ENCODE assay signal across 1 cellular context in genomic region chr2:241645056-241645914, GRCh38.
TF ChIP-seq lines count a peak whose summit lies in the region.

No MANE protein-coding gene starts in this region.

TF ChIP-seq in HepG2, 621 proteins besides CTCF, POLR2A, EP300 and RAD21 (continued from another document and continues in another):
- TF ChIP-seq FUBP1 (CRISPR knock-in tag; IDR thresholded peaks at IDR 0.05; ENCODE audit: borderline replicate concordance) (no peak; the same call in 1 of the 2 replicates), GTF3A (CRISPR knock-in tag; conservative IDR thresholded peaks at IDR 0.05) (no peak), ZFX (CRISPR knock-in tag; IDR thresholded peaks at IDR 0.05; ENCODE audit: low read depth) (peak; percentile 82; the same call in 1 of the 2 replicates), POGZ (CRISPR knock-in tag; IDR thresholded peaks at IDR 0.05) (peak; percentile 51; the same call in 1 of the 2 replicates), HNRNPL (IDR thresholded peaks at IDR 0.05; ENCODE audit: low read depth, low read length) (no peak), ZNF142 (CRISPR knock-in tag; IDR thresholded peaks at IDR 0.05) (no peak), MEIS2 (CRISPR knock-in tag; IDR thresholded peaks at IDR 0.05) (no peak; the same call in 1 of the 2 replicates), ZFP62 (CRISPR knock-in tag; IDR thresholded peaks at IDR 0.05) (no peak), PATZ1 (CRISPR knock-in tag; IDR thresholded peaks at IDR 0.05) (no peak; the same call in 1 of the 2 replicates), SETDB1 (CRISPR knock-in tag; IDR thresholded peaks at IDR 0.05; ENCODE audit: borderline replicate concordance) (no peak), ATF4 (CRISPR knock-in tag; IDR thresholded peaks at IDR 0.05) (no peak), IRF1 (CRISPR knock-in tag; IDR thresholded peaks at IDR 0.05; ENCODE audit: low read depth) (no peak), FOXP4 (CRISPR knock-in tag; IDR thresholded peaks at IDR 0.05) (peak; percentile 74), GPBP1L1 (CRISPR knock-in tag; IDR thresholded peaks at IDR 0.05) (no peak), ZNF792 (CRISPR knock-in tag; IDR thresholded peaks at IDR 0.05) (no peak), ZNF235 (CRISPR knock-in tag; IDR thresholded peaks at IDR 0.05; ENCODE audit: borderline replicate concordance) (no peak; the same call in 1 of the 2 replicates), MBD4 (IDR thresholded peaks at IDR 0.05; ENCODE audit: borderline replicate concordance, low read length) (no peak), ZNF615 (CRISPR knock-in tag; IDR thresholded peaks at IDR 0.05; ENCODE audit: borderline replicate concordance) (no peak), CEBPG (CRISPR knock-in tag; IDR thresholded peaks at IDR 0.05) (peak; percentile 54), NFKBIZ (CRISPR knock-in tag; IDR thresholded peaks at IDR 0.05) (no peak), ZNF335 (CRISPR knock-in tag; IDR thresholded peaks at IDR 0.05) (no peak), ZNF713 (CRISPR knock-in tag; IDR thresholded peaks at IDR 0.05) (no peak), TCF7 (IDR thresholded peaks at IDR 0.05; ENCODE audit: low read depth) (no peak; the same call in 1 of the 2 replicates), JUND (CRISPR knock-in tag; IDR thresholded peaks at IDR 0.05) (peak; percentile 28; the same call in 1 of the 2 replicates), E2F5 (CRISPR knock-in tag; conservative IDR thresholded peaks at IDR 0.05) (no peak), ZBTB21 (CRISPR knock-in tag; IDR thresholded peaks at IDR 0.05) (0 out of 2 replicates have a peak, but pooled peaks have one; percentile 13), ZNF3 (CRISPR knock-in tag; IDR thresholded peaks at IDR 0.05) (peak; percentile 80), ZNF616 (CRISPR knock-in tag; IDR thresholded peaks at IDR 0.05; ENCODE audit: low read depth) (no peak; the same call in 1 of the 2 replicates), ZNF557 (CRISPR knock-in tag; IDR thresholded peaks at IDR 0.05) (0 out of 2 replicates have a peak, but pooled peaks have one; percentile 58), ZNF136 (CRISPR knock-in tag; IDR thresholded peaks at IDR 0.05; ENCODE audit: low read depth) (peak; percentile 90; the same call in 1 of the 2 replicates), ESRRA (CRISPR knock-in tag; IDR thresholded peaks at IDR 0.05; ENCODE audit: low read depth) (peak; percentile 92), ZSCAN20 (CRISPR knock-in tag; IDR thresholded peaks at IDR 0.05; ENCODE audit: borderline replicate concordance) (peak; percentile 66; the same call in 1 of the 2 replicates), LBX2 (CRISPR knock-in tag; IDR thresholded peaks at IDR 0.05; ENCODE audit: borderline replicate concordance) (0 out of 2 replicates have a peak, but pooled peaks have one; percentile 38), ZNF326 (CRISPR knock-in tag; IDR thresholded peaks at IDR 0.05; ENCODE audit: borderline replicate concordance) (no peak), ZBTB34 (CRISPR knock-in tag; IDR thresholded peaks at IDR 0.05) (no peak; the same call in 1 of the 2 replicates), FOXP1 (IDR thresholded peaks at IDR 0.05) (no peak), FOXP1 (CRISPR knock-in tag; IDR thresholded peaks at IDR 0.05) (peak; percentile 71), NAIF1 (CRISPR knock-in tag; IDR thresholded peaks at IDR 0.05; ENCODE audit: borderline replicate concordance) (peak; percentile 85; the same call in 1 of the 2 replicates), SP2 (CRISPR knock-in tag; IDR thresholded peaks at IDR 0.05) (0 out of 2 replicates have a peak, but pooled peaks have one; percentile 41)
